8 cellular contexts compared by ENCODE assay signal in genomic region chr11:83816572-83817187, GRCh38.
DNase-seq lines count a peak whose midpoint lies in the region; ATAC-seq, FAIRE-seq and TF ChIP-seq lines count a peak whose summit lies in the region.

No MANE protein-coding gene starts in this region.

- H3K27me3 ChIP-seq in CD8-positive, alpha-beta T cell (ENCODE audit: insufficient read depth, low read length): no peaks in the 10 kb centered on the region
- no peaks in the 10 kb centered on the region for H3K27me3 ChIP-seq in effector memory CD4-positive, alpha-beta T cell (replicated peaks; ENCODE audit: control insufficient read depth, insufficient read depth, low read length, poor library complexity, severe bottlenecking)

- H3K4me3 Mint-ChIP-seq in CD8-positive, alpha-beta T cell: no peak overlapping the region
- no peak overlapping the region for H3K4me3 Mint-ChIP-seq in activated CD8-positive, alpha-beta memory T cell treated with anti-CD3 and anti-CD28 coated beads, Interleukin-2, amount 10 ng/mL, durations not matched to agents 7 days and 5 days

- no peak overlapping the region for H3K4me3 ChIP-seq in CD8-positive, alpha-beta T cell (ENCODE audit: low read depth, low read length)
- H3K4me3 ChIP-seq in effector memory CD4-positive, alpha-beta T cell (ENCODE audit: insufficient read depth, low read depth, low read length, poor library complexity, severe bottlenecking): no peak overlapping the region

- no peaks in the 10 kb centered on the region for H3K4me1 ChIP-seq in CD8-positive, alpha-beta T cell (ENCODE audit: insufficient read depth, low read length)
- H3K4me1 ChIP-seq in effector memory CD4-positive, alpha-beta T cell (ENCODE audit: control insufficient read depth, insufficient read depth, low read length, poor library complexity, severe bottlenecking): no peaks in the 10 kb centered on the region

- H3K27me3 Mint-ChIP-seq in CD8-positive, alpha-beta T cell (ENCODE audit: low read depth): peaks cover 3% of the 10 kb centered on the region
- peaks cover 28% of the 10 kb centered on the region for H3K27me3 Mint-ChIP-seq in activated CD8-positive, alpha-beta memory T cell treated with anti-CD3 and anti-CD28 coated beads, Interleukin-2, amount 10 ng/mL, durations not matched to agents 7 days and 5 days

- ATAC-seq in CD8-positive, alpha-beta T cell: no peak
- ATAC-seq in activated CD8-positive, alpha-beta memory T cell treated with anti-CD3 and anti-CD28 coated beads, Interleukin-2, amount 10 ng/mL, durations not matched to agents 7 days and 5 days: no peak
- ATAC-seq in GM19324 (IDR thresholded peaks at IDR 0.05; ENCODE audit: low FRiP score, unreplicated experiment): no peak

- CTCF ChIA-PET in CD8-positive, alpha-beta T cell (lab: Charles Lee): interaction anchor here (0.8 to 2.1 kb wide), 6 partner anchors 9 to 1095 kb away, joined by 3 to 11 read pairs (median 3); no protein-coding TSS in a partner anchor
- CTCF ChIA-PET in activated CD8-positive, alpha-beta memory T cell treated with anti-CD3 and anti-CD28 coated beads, Interleukin-2, amount 10 ng/mL, durations not matched to agents 7 days and 5 days (lab: Charles Lee): interaction anchor here (1.0 to 3.6 kb wide), 5 partner anchors 11 to 524 kb away, joined by 3 to 21 read pairs (median 3); no protein-coding TSS in a partner anchor

- no peaks in the 10 kb centered on the region for H3K36me3 ChIP-seq in CD8-positive, alpha-beta T cell (ENCODE audit: insufficient read depth, low read length)
- H3K36me3 ChIP-seq in effector memory CD4-positive, alpha-beta T cell (ENCODE audit: control insufficient read depth, insufficient read depth, low read length): no peaks in the 10 kb centered on the region

- no peak overlapping the region for H3K27ac ChIP-seq in CD8-positive, alpha-beta T cell (ENCODE audit: low read depth, low read length)
- no peak overlapping the region for H3K27ac ChIP-seq in effector memory CD4-positive, alpha-beta T cell (ENCODE audit: insufficient read depth, low read length, poor library complexity, severe bottlenecking)

- DNase-seq in CD8-positive, alpha-beta T cell: no peak
- DNase-seq in HTR-8/SVneo (ENCODE audit: insufficient read length, low spot score): peak; percentile 11
- peak; percentile 31 for DNase-seq in SW480 (ENCODE audit: low spot score)
- DNase-seq in iris pigment epithelial cell (ENCODE audit: low read depth): peak; percentile 44
- DNase-seq in activated CD8-positive, alpha-beta memory T cell treated with anti-CD3 and anti-CD28 coated beads, Interleukin-2, amount 10 ng/mL, durations not matched to agents 7 days and 5 days: no peak
- DNase-seq in NCI-H226: no peak
- no peak for DNase-seq in effector memory CD4-positive, alpha-beta T cell

- peak; percentile 40 for TF ChIP-seq CTCF in CD8-positive, alpha-beta T cell (IDR thresholded peaks at IDR 0.05)

- no peak for FAIRE-seq in HTR-8/SVneo (lab: Jason Lieb, UNC)

- H3K4me1 Mint-ChIP-seq in CD8-positive, alpha-beta T cell (ENCODE audit: low read depth): no peaks in the 10 kb centered on the region
- no peaks in the 10 kb centered on the region for H3K4me1 Mint-ChIP-seq in activated CD8-positive, alpha-beta memory T cell treated with anti-CD3 and anti-CD28 coated beads, Interleukin-2, amount 10 ng/mL, durations not matched to agents 7 days and 5 days

- H3K27ac Mint-ChIP-seq in CD8-positive, alpha-beta T cell: no peak overlapping the region
- no peak overlapping the region for H3K27ac Mint-ChIP-seq in activated CD8-positive, alpha-beta memory T cell treated with anti-CD3 and anti-CD28 coated beads, Interleukin-2, amount 10 ng/mL, durations not matched to agents 7 days and 5 days

- H3K9me3 Mint-ChIP-seq in CD8-positive, alpha-beta T cell: no peaks in the 10 kb centered on the region
- H3K9me3 Mint-ChIP-seq in activated CD8-positive, alpha-beta memory T cell treated with anti-CD3 and anti-CD28 coated beads, Interleukin-2, amount 10 ng/mL, durations not matched to agents 7 days and 5 days (ENCODE audit: low read depth): no peaks in the 10 kb centered on the region

- H3K36me3 Mint-ChIP-seq in CD8-positive, alpha-beta T cell: no peaks in the 10 kb centered on the region
- no peaks in the 10 kb centered on the region for H3K36me3 Mint-ChIP-seq in activated CD8-positive, alpha-beta memory T cell treated with anti-CD3 and anti-CD28 coated beads, Interleukin-2, amount 10 ng/mL, durations not matched to agents 7 days and 5 days

- no peaks in the 10 kb centered on the region for H3K9me3 ChIP-seq in CD8-positive, alpha-beta T cell (ENCODE audit: low read length)
- H3K9me3 ChIP-seq in effector memory CD4-positive, alpha-beta T cell (ENCODE audit: control insufficient read depth, low read length): no peaks in the 10 kb centered on the region

- intact Hi-C loops in CD8-positive, alpha-beta T cell (cut with DNase I, micrococcal nuclease): loop anchor here in 1 of 2 experiments (1.0 to 10.0 kb wide), 2 partner anchors 522 to 952 kb away; no protein-coding TSS in a partner anchor

- POLR2A ChIA-PET in CD8-positive, alpha-beta T cell (lab: Charles Lee): no interaction called here

Comparison
In these comparisons a context has a peak if more than half of its experiments do, and no peak if none do; other contexts are left out.
1. DNase-seq: peak in HTR-8/SVneo (single experiment), SW480 (single experiment) and iris pigment epithelial cell (single experiment); none in CD8-positive, alpha-beta T cell (0 of 7), activated CD8-positive, alpha-beta memory T cell treated with anti-CD3 and anti-CD28 coated beads, Interleukin-2, amount 10 ng/mL, durations not matched to agents 7 days and 5 days (single experiment), NCI-H226 (single experiment) and effector memory CD4-positive, alpha-beta T cell (0 of 3).